7 cellular contexts compared by ENCODE assay signal in genomic region chr4:83771113-83771705, GRCh38.
A peak's percentile ranks its signal among the peaks of the same experiment; 100 is the strongest.
DNase-seq lines count a peak whose midpoint lies in the region; ATAC-seq and TF ChIP-seq lines count a peak whose summit lies in the region.

No MANE protein-coding gene starts in this region.

- DNase-seq in HL-60 (ENCODE audit: low read depth in 1 of 2, low spot score in 1 of 2) (peak in 1 of 2 experiments; percentile 30), SK-N-MC (ENCODE audit: low read depth, low spot score) (peak; percentile 45), foreskin keratinocyte (peak in 1 of 2 donors; percentile 40), progenitor cell of endocrine pancreas (ENCODE audit: low spot score, unreplicated experiment) (peak; percentile 21), sigmoid colon (no peak)
- DNase-seq in stimulated activated CD4-positive, alpha-beta T cell treated with anti-CD3 and anti-CD28 coated beads, Interleukin-4, amount 100 ng/mL, for 1 hour = no peak

- TF ChIP-seq EP300 in sigmoid colon (IDR thresholded peaks at IDR 0.05) = no peak

- H3K9ac ChIP-seq in SK-N-MC (ENCODE audit: insufficient read length) = no peak overlapping the region

- H3K4me3 ChIP-seq in HL-60 (replicated peaks; ENCODE audit: insufficient read depth, low read length) (no peak overlapping the region), SK-N-MC (no peak overlapping the region), sigmoid colon (no peak overlapping the region)

- TF ChIP-seq POLR2A in sigmoid colon (IDR thresholded peaks at IDR 0.05) = no peak

- H3K27me3 ChIP-seq in HL-60 (ENCODE audit: insufficient read depth, poor library complexity, severe bottlenecking) (peaks cover 2% of the 10 kb centered on the region), foreskin keratinocyte (peaks cover 7% of the 10 kb centered on the region), sigmoid colon (no peaks in the 10 kb centered on the region)

- peaks cover 2% of the 10 kb centered on the region for H3K4me1 Mint-ChIP-seq in progenitor cell of endocrine pancreas (ENCODE audit: low read depth)

- TF ChIP-seq CTCF in GM12872 (IDR thresholded peaks at IDR 0.05; ENCODE audit: insufficient read depth, low read depth, low read length) (peak; percentile 61), HL-60 (IDR thresholded peaks at IDR 0.05; ENCODE audit: insufficient read depth, low read length) (peak; percentile 61), foreskin keratinocyte (conservative IDR thresholded peaks at IDR 0.05) (peak; percentile 85), progenitor cell of endocrine pancreas (IDR thresholded peaks at IDR 0.05; ENCODE audit: unreplicated experiment) (peak; percentile 80), sigmoid colon (IDR thresholded peaks at IDR 0.05) (no peak)

- WGBS in sigmoid colon, 2 donors = 1 to 5% methylated on average over 2 of the region's 2 CpGs

- no peak overlapping the region for H3K4me3 Mint-ChIP-seq in progenitor cell of endocrine pancreas (ENCODE audit: low read depth)

- H3K9me3 Mint-ChIP-seq in progenitor cell of endocrine pancreas (ENCODE audit: low read depth) = peaks cover 3% of the 10 kb centered on the region

- H3K4me1 ChIP-seq in foreskin keratinocyte = no peaks in the 10 kb centered on the region
- no peaks in the 10 kb centered on the region for H3K4me1 ChIP-seq in sigmoid colon

- H3K36me3 Mint-ChIP-seq in progenitor cell of endocrine pancreas (ENCODE audit: insufficient read depth) = no peaks in the 10 kb centered on the region

- H3K27ac ChIP-seq in HL-60 (replicated peaks) (no peak overlapping the region), SK-N-MC (no peak overlapping the region), foreskin keratinocyte (no peak overlapping the region), sigmoid colon (no peak overlapping the region)

- ATAC-seq in foreskin keratinocyte = peak; percentile 87

- H3K36me3 ChIP-seq in SK-N-MC (ENCODE audit: insufficient read depth, low read length) (no peaks in the 10 kb centered on the region), sigmoid colon (no peaks in the 10 kb centered on the region)

- no peaks in the 10 kb centered on the region for H3K9me3 ChIP-seq in SK-N-MC (ENCODE audit: low read depth, low read length)
- H3K9me3 ChIP-seq in sigmoid colon = no peaks in the 10 kb centered on the region

- intact Hi-C loops in sigmoid colon (cut with DNase I) = no loop called here

- H3K27me3 Mint-ChIP-seq in progenitor cell of endocrine pancreas = peaks cover 2% of the 10 kb centered on the region

- H3K27ac Mint-ChIP-seq in progenitor cell of endocrine pancreas = no peak overlapping the region

Comparison
In these comparisons a context has a peak if more than half of its experiments do, and no peak if none do; other contexts are left out.
1. CTCF ChIP-seq: peak in GM12872 (single experiment), HL-60 (single experiment), foreskin keratinocyte (single experiment) and progenitor cell of endocrine pancreas (single experiment); none in sigmoid colon (0 of 4).
2. DNase-seq: peak in SK-N-MC (single experiment) and progenitor cell of endocrine pancreas (single experiment); none in stimulated activated CD4-positive, alpha-beta T cell treated with anti-CD3 and anti-CD28 coated beads, Interleukin-4, amount 100 ng/mL, for 1 hour (single experiment) and sigmoid colon (single experiment).